15 cellular contexts compared by ENCODE assay signal in the genomic region with DNA sequence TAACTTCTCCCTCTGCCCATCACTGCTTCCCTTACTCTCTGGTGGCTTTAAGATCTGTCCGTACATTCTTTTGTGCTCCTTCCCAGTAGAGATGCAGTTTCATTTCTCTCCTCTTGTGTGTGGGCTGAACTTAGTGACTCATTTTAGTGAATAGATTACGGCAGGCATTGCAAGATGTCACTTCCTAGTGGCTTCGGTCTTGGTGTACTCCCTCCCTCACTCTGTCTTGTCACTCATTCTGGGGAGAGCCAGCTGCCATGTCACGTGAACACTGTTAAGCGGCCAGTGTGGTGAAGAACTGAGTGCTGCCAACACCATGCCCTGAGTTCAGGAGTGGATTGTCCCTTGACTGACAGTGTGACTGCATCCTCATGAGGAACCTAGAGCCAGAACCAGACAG.
DNase-seq lines count a peak whose midpoint lies in the region; ATAC-seq and TF ChIP-seq lines count a peak whose summit lies in the region.
"Had no signal": no experiment of that assay in that cellular context is flagged by ENCODE, and none has a peak within 500 bp of the region (broad histone marks: within the 10 kb centered on the region; RNA-seq: fewer than 3 reads in every experiment).

No MANE protein-coding gene starts in this region.

- TF ChIP-seq CTCF in AG10803 (conservative IDR thresholded peaks at IDR 0.05; ENCODE audit: low read length) (no peak), lower lobe of right lung (IDR thresholded peaks at IDR 0.05) (no peak)

- no peaks in the 10 kb centered on the region for H3K4me1 ChIP-seq in lower lobe of right lung
- H3K4me1 ChIP-seq: colonic mucosa, foreskin keratinocyte had no signal

- ATAC-seq in HG03432 (IDR thresholded peaks at IDR 0.05; ENCODE audit: unreplicated experiment) (peak; percentile 82), lower lobe of right lung (peak; percentile 65 to 67), left colon (no peak)
- ATAC-seq: foreskin keratinocyte; stimulated activated naive CD8-positive, alpha-beta T cell treated with anti-CD3 and anti-CD28 coated beads, Interleukin-15, Interleukin-2, amounts not matched to agents 100 U/mL and 50 U/mL, for 24 hours had no signal

- H3K36me3 ChIP-seq in lower lobe of right lung = no peaks in the 10 kb centered on the region
- H3K36me3 ChIP-seq: colonic mucosa, neutrophil had no signal

- H3K27ac ChIP-seq in lower lobe of right lung = no peak overlapping the region
- H3K27ac ChIP-seq: colonic mucosa, foreskin keratinocyte, neutrophil had no signal

- intact Hi-C loops in lower lobe of right lung (cut with DNase I) (no loop called here), left colon (cut with DNase I, micrococcal nuclease) (no loop called here)

- H3K4me3 ChIP-seq in AG10803 (ENCODE audit: low read length) (no peak overlapping the region), lower lobe of right lung (no peak overlapping the region)
- H3K4me3 ChIP-seq: colonic mucosa had no signal

- no peaks in the 10 kb centered on the region for H3K27me3 ChIP-seq in lower lobe of right lung (ENCODE audit: low read depth)
- H3K27me3 ChIP-seq: colonic mucosa, foreskin keratinocyte, neutrophil had no signal

- H3K9me3 ChIP-seq in lower lobe of right lung = no peaks in the 10 kb centered on the region
- H3K9me3 ChIP-seq: colonic mucosa, neutrophil had no signal

- DNase-seq in AG10803 (ENCODE audit: low read depth) (peak; percentile 28), RPMI8226 (peak; percentile 6), lower lobe of right lung (no peak), left colon (no peak), C1 segment of cervical spinal cord (lab: John Stamatoyannopoulos, UW) (no peak), NCI-H1930 (lab: John Stamatoyannopoulos, UW) (no peak), activated T-cell treated with anti-CD3 and anti-CD28 coated beads for 4 hours (no peak)
- DNase-seq: activated CD4-positive, alpha-beta T cell treated with anti-CD3 and anti-CD28 coated beads, Interleukin-2, amount 10 ng/mL, durations not matched to agents 24 days and 14 days; colonic mucosa; foreskin keratinocyte; SHP77 treated with DMSO at 0.1 percent for 48 hours; stimulated activated CD4-positive, alpha-beta T cell treated with anti-CD3 and anti-CD28 coated beads, Interleukin-2, amount 100 ng/mL, for 24 hours; stimulated activated naive CD8-positive, alpha-beta T cell treated with anti-CD3 and anti-CD28 coated beads, Interleukin-15, Interleukin-2, amounts not matched to agents 100 U/mL and 50 U/mL, for 24 hours had no signal

Comparison
In these comparisons a context has a peak if more than half of its experiments do, and no peak if none do; other contexts are left out.
1. DNase-seq: peak in AG10803 (single experiment) and RPMI8226 (single experiment); none in lower lobe of right lung (single experiment), left colon (0 of 2), C1 segment of cervical spinal cord (0 of 14), NCI-H1930 (0 of 2) and activated T-cell treated with anti-CD3 and anti-CD28 coated beads for 4 hours (single experiment).